ENCODE assay signal across 8 cellular contexts in the genomic region with DNA sequence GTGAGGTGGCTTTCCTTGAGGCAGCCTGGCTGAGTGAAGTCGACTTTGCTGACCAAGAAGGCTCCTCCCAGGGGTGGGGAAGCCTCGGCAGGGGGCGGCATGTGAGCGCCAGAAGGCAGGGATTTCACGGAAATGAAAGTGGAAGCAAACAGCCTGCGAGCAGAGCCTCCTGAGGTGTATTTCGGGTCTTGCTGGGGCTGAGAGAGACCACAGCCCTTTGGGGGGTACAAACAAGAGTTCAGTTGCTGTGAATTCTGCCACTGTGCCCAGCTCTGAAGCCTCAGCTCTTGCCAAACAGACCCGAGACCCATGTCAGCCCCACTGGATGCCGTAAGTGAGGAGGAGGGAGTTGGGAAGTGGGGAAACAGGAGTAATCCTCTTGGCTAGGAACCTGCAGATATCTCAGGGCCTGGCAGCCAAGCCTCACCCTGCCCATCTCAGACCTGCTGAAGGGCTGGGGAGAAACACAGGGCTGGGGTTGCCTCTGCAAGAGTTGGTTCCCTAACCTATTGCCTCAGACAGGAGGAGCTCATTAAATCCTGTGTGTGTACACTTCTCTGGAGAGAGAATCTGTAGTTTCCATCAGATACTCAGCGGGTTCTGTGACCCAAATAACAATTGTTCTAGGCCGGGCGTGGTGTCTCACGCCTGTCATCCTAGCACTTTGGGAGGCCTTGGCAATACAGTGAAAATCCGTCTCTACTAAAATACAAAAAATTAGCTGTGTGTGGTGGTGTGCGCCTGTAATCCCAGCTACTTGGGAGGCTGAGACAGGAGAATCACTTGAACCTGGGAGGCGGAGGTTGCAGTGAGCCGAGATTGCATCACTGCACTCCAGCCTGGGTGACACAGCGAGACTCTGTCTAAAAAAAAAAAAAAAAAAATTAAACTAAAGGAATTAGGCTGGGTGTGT. TPM values are rescaled to one million over a fixed set of nuclear protein-coding genes. Genes with fewer than 3 reads are reported as not detected.
DNase-seq lines count a peak whose midpoint lies in the region; FAIRE-seq and TF ChIP-seq lines count a peak whose summit lies in the region.

Gene IFI35 (plus strand): TSS at position 146 of the 913 bp plus-strand sequence. CDS start 164 bp downstream, at position 310.

- POLR2A ChIA-PET in HEK293 (lab: Yijun Ruan, JAX) = interaction anchor here (0.6 to 2.4 kb wide), 3 partner anchors 9 to 191 kb away, joined by 5 to 26 read pairs (median 10); partner anchors contain the start of gene RPL27

- H3K9ac ChIP-seq in kidney (ENCODE audit: low read length in 2 of 2) = peak within 1 kb of the TSS; percentile 97 to 100

- intact Hi-C loops in kidney (cut with DNase I) = no loop called here

- H3K36me3 ChIP-seq in HEK293 (ENCODE audit: control insufficient read depth in 2 of 2, insufficient read depth in 1 of 2, low read length in 2 of 2) = peaks cover 21 to 27% of the 10 kb centered on the region in 2 experiments; a peak in 2 of 3 replicates
- H3K36me3 ChIP-seq in kidney (ENCODE audit: control insufficient read depth in 1 of 2, insufficient read depth in 2 of 2, low read length in 2 of 2) = peaks cover 6 to 10% of the 10 kb centered on the region in 2 donors

- peak; percentile 69 for FAIRE-seq in G401.6 (lab: Jason Lieb, UNC)
- no peak for FAIRE-seq in kidney (lab: Jason Lieb, UNC)

- DNase-seq in NCI-H2171 (lab: John Stamatoyannopoulos, UW) (peak; percentile 33), kidney (peak; percentile 94), OCI-M2 (lab: John Stamatoyannopoulos, UW; ENCODE audit: unreplicated experiment) (no peak)
- peak; percentile 77 for DNase-seq in activated CD4-positive, CD25-positive, alpha-beta regulatory T cell treated with anti-CD3 and anti-CD28 coated beads, Interleukin-2, amount 50 U/mL, for 72 hours
- DNase-seq in central memory CD4-positive, alpha-beta T cell = peak; percentile 81
- DNase-seq in stimulated activated CD4-positive, alpha-beta T cell treated with anti-CD3 and anti-CD28 coated beads, Interleukin-1b, Interleukin-23, amount 100 ng/mL, for 1 hour (ENCODE audit: low read depth in 2 of 2) = peak; percentile 65 to 70

- peak; percentile 76 for TF ChIP-seq CTCF in HEK293 (tag by site-specific recombination; IDR thresholded peaks at IDR 0.05)
- TF ChIP-seq CTCF in kidney (IDR thresholded peaks at IDR 0.05; ENCODE audit: borderline replicate concordance, extremely low read depth, insufficient read depth) = peak; percentile 63

- H3K9me3 ChIP-seq in HEK293 (ENCODE audit: control insufficient read depth, insufficient read depth, low read depth, low read length) (no peaks in the 10 kb centered on the region), kidney (ENCODE audit: control insufficient read depth in 1 of 2, low read length in 2 of 2) (no peaks in the 10 kb centered on the region)

- peak within 1 kb of the TSS; percentile 39 for H3K4me3 ChIP-seq in HEK293 (ENCODE audit: low read depth, low read length)
- peak within 1 kb of the TSS; percentile 96 to 100 for H3K4me3 ChIP-seq in kidney (ENCODE audit: low read length in 2 of 2)

- H3K4me1 ChIP-seq in HEK293 (ENCODE audit: control insufficient read depth, insufficient read depth, low read length) = no peaks in the 10 kb centered on the region
- peaks cover 0 to 3% of the 10 kb centered on the region in 2 donors for H3K4me1 ChIP-seq in kidney (ENCODE audit: control insufficient read depth in 1 of 2, insufficient read depth in 1 of 2, low read depth in 1 of 2, low read length in 2 of 2)

- CTCF ChIA-PET in HEK293 (lab: Yijun Ruan, JAX) = interaction anchor here (0.6 to 1.7 kb wide), 11 partner anchors 9 to 569 kb away, joined by 3 to 12 read pairs (median 3); partner anchors contain the start of gene RPL27

- peak within 1 kb of the TSS; percentile 39; the same call in 1 of the 2 replicates for H3K27ac ChIP-seq in HEK293 (ENCODE audit: extremely low read depth, low read depth, low read length)
- H3K27ac ChIP-seq in kidney (ENCODE audit: low read depth in 2 of 2, low read length in 2 of 2) = peak within 1 kb of the TSS; percentile 90 to 96

TF ChIP-seq in HEK293, 187 proteins besides CTCF, POLR2A, EP300 and RAD21 (continues in another document):
- no peak for TF ChIP-seq GLI4 (tag by site-specific recombination; IDR thresholded peaks at IDR 0.05)
- TF ChIP-seq ZNF274 (IDR thresholded peaks at IDR 0.05; ENCODE audit: low read length) = no peak
- TF ChIP-seq ZNF274 (tag by site-specific recombination; IDR thresholded peaks at IDR 0.05; ENCODE audit: borderline replicate concordance) = no peak
- TF ChIP-seq ZNF16 (tag by site-specific recombination; IDR thresholded peaks at IDR 0.05; ENCODE audit: low read depth) = no peak
- TF ChIP-seq, protein P1, sequence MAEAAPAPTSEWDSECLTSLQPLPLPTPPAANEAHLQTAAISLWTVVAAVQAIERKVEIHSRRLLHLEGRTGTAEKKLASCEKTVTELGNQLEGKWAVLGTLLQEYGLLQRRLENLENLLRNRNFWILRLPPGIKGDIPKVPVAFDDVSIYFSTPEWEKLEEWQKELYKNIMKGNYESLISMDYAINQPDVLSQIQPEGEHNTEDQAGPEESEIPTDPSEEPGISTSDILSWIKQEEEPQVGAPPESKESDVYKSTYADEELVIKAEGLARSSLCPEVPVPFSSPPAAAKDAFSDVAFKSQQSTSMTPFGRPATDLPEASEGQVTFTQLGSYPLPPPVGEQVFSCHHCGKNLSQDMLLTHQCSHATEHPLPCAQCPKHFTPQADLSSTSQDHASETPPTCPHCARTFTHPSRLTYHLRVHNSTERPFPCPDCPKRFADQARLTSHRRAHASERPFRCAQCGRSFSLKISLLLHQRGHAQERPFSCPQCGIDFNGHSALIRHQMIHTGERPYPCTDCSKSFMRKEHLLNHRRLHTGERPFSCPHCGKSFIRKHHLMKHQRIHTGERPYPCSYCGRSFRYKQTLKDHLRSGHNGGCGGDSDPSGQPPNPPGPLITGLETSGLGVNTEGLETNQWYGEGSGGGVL (tag by site-specific recombination; IDR thresholded peaks at IDR 0.05) = no peak
- TF ChIP-seq HOXD13 (CRISPR knock-in tag; IDR thresholded peaks at IDR 0.05; ENCODE audit: borderline replicate concordance) = no peak
- TF ChIP-seq ZNF169 (tag by site-specific recombination; IDR thresholded peaks at IDR 0.05) = no peak
- TF ChIP-seq ZNF837 (tag by site-specific recombination; IDR thresholded peaks at IDR 0.05) = no peak
- TF ChIP-seq ZNF24 (tag by site-specific recombination; IDR thresholded peaks at IDR 0.05) = 0 out of 2 replicates have a peak, but pooled peaks have one; percentile 37
- TF ChIP-seq ZNF624 (tag by site-specific recombination; IDR thresholded peaks at IDR 0.05) = no peak
- no peak for TF ChIP-seq ZNF341 (tag by site-specific recombination; IDR thresholded peaks at IDR 0.05; ENCODE audit: low read depth)
- TF ChIP-seq, protein P2, sequence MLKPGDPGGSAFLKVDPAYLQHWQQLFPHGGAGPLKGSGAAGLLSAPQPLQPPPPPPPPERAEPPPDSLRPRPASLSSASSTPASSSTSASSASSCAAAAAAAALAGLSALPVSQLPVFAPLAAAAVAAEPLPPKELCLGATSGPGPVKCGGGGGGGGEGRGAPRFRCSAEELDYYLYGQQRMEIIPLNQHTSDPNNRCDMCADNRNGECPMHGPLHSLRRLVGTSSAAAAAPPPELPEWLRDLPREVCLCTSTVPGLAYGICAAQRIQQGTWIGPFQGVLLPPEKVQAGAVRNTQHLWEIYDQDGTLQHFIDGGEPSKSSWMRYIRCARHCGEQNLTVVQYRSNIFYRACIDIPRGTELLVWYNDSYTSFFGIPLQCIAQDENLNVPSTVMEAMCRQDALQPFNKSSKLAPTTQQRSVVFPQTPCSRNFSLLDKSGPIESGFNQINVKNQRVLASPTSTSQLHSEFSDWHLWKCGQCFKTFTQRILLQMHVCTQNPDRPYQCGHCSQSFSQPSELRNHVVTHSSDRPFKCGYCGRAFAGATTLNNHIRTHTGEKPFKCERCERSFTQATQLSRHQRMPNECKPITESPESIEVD (tag by site-specific recombination; IDR thresholded peaks at IDR 0.05) = no peak
- no peak for TF ChIP-seq ZSCAN23 (tag by site-specific recombination; IDR thresholded peaks at IDR 0.05)
- TF ChIP-seq, protein P3, sequence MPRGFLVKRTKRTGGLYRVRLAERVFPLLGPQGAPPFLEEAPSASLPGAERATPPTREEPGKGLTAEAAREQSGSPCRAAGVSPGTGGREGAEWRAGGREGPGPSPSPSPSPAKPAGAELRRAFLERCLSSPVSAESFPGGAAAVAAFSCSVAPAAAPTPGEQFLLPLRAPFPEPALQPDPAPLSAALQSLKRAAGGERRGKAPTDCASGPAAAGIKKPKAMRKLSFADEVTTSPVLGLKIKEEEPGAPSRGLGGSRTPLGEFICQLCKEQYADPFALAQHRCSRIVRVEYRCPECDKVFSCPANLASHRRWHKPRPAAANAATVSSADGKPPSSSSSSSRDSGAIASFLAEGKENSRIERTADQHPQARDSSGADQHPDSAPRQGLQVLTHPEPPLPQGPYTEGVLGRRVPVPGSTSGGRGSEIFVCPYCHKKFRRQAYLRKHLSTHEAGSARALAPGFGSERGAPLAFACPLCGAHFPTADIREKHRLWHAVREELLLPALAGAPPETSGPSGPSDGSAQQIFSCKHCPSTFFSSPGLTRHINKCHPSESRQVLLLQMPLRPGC (tag by site-specific recombination; IDR thresholded peaks at IDR 0.05) = no peak
- TF ChIP-seq ZSCAN30 (tag by site-specific recombination; IDR thresholded peaks at IDR 0.05) = no peak
- peak; percentile 59; the same call in 1 of the 2 replicates for TF ChIP-seq ZNF600 (tag by site-specific recombination; IDR thresholded peaks at IDR 0.05)
- no peak for TF ChIP-seq GFI1B (tag by site-specific recombination; IDR thresholded peaks at IDR 0.05)
- no peak for TF ChIP-seq ZBTB7A (tag by site-specific recombination; IDR thresholded peaks at IDR 0.05; ENCODE audit: low read depth)
- TF ChIP-seq ZNF704 (tag by site-specific recombination; IDR thresholded peaks at IDR 0.05) = no peak
- peak; percentile 62 for TF ChIP-seq ZBTB48 (tag by site-specific recombination; IDR thresholded peaks at IDR 0.05)
- no peak for TF ChIP-seq ZNF404 (tag by site-specific recombination; IDR thresholded peaks at IDR 0.05)
- TF ChIP-seq ZXDB (tag by site-specific recombination; IDR thresholded peaks at IDR 0.05) = no peak
- no peak for TF ChIP-seq WT1 (tag by site-specific recombination; IDR thresholded peaks at IDR 0.05)
- no peak for TF ChIP-seq ZEB2 (tag by site-specific recombination; IDR thresholded peaks at IDR 0.05)

RNA-seq across cellular contexts. Expression of gene IFI35, which starts in this region (rescaled TPM):
- 41.4 TPM for total RNA-seq in kidney
- polyA plus RNA-seq in kidney (ENCODE audit: insufficient read depth, low read depth, low replicate concordance) = 58.6 TPM
